In the genomic region with DNA sequence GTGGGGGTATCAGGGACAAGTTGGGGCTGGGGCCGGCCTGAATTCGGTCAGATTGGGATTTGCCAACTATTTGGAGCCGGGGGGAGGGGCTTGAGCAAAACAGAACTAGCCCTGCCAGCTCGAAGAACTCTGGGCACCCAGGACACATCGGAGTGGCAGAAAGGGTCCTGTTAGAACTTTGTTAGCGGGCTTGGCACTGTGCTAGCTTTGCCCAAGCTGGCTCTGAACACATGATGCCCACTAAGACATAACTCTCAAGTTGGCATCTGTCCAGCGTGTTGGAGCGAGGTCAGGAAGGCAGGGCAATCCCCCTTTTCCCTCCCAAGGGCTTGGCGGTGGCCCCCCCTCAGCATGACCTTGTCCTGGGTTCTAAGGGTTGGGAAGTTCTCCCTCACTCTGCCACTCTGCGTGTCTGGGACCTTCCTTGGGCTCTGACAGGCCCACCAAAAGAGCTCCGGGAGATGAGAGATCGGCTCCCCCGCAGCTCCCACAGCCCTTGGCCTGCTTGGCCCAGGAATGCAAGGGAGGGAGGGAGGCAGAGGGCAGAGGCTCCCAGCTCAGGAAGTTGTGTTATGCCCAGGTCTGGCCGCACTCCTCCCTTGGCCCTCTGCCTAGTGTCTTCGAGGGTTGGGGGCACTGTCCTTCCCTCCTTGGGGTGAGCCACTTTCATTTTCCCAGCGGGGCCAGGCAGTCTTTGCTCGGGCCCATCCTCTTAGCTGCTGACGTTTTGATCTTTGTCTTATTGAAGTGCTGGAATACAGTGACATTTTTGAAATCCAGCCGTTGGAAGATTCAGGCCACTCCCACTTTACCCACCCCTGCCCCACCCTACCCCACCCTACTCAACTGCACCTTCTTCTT, we compare ENCODE assay signal across 9 cellular contexts. TPM values are rescaled to one million over a fixed set of nuclear protein-coding genes. Genes with fewer than 3 reads are reported as not detected.
A peak's percentile ranks its signal among the peaks of the same experiment; 100 is the strongest.
DNase-seq lines count a peak whose midpoint lies in the region; ATAC-seq and TF ChIP-seq lines count a peak whose summit lies in the region.
"Had no signal": no experiment of that assay in that cellular context is flagged by ENCODE, and none has a peak within 500 bp of the region (broad histone marks: within the 10 kb centered on the region; RNA-seq: fewer than 3 reads in every experiment).

No MANE protein-coding gene starts in this region.

- no peak for ATAC-seq in HG03139 (IDR thresholded peaks at IDR 0.05; ENCODE audit: unreplicated experiment)
- no peak for ATAC-seq in GM21447 (IDR thresholded peaks at IDR 0.05; ENCODE audit: unreplicated experiment)

- no peak for DNase-seq in T-helper 1 cell
- peak; percentile 87 for DNase-seq in RPMI7951 (ENCODE audit: low read depth)
- DNase-seq in lower leg skin (ENCODE audit: low spot score in 2 of 2) = peak in 1 of 2 donors; percentile 94

- WGBS in lower leg skin, 2 donors = 1 to 2% methylated on average over 19 of the region's 19 CpGs

- H3K36me3 Mint-ChIP-seq in T-helper 1 cell treated with Interleukin-12 subunit alpha and Interleukin-12 subunit beta and Interleukin-4 antibody, amounts not matched to agents 30 μg/mL and 1 μg/mL, for 36 hours (ENCODE audit: low read depth) = no peaks in the 10 kb centered on the region
- peaks cover 62% of the 10 kb centered on the region for H3K36me3 Mint-ChIP-seq in dendritic cell treated with granulocyte-macrophage colony-stimulating factor and Interleukin-4, amounts not matched to agents 40 ng/mL and 50 ng/mL, for 4 days (ENCODE audit: low read depth)

- peak overlapping the region; percentile 100 for H3K4me3 ChIP-seq in lower leg skin (ENCODE audit: low read depth, poor library complexity, severe bottlenecking)

- no peaks in the 10 kb centered on the region for H3K9me3 Mint-ChIP-seq in T-helper 1 cell treated with Interleukin-12 subunit alpha and Interleukin-12 subunit beta and Interleukin-4 antibody, amounts not matched to agents 30 μg/mL and 1 μg/mL, for 36 hours
- H3K9me3 Mint-ChIP-seq in dendritic cell treated with granulocyte-macrophage colony-stimulating factor and Interleukin-4, amounts not matched to agents 40 ng/mL and 50 ng/mL, for 4 days = no peaks in the 10 kb centered on the region

- peak overlapping the region; percentile 96 for H3K27ac ChIP-seq in temporal lobe (ENCODE audit: low read depth, low read length)

- intact Hi-C loops in dendritic cell treated with granulocyte-macrophage colony-stimulating factor and Interleukin-4, amounts not matched to agents 40 ng/mL and 50 ng/mL, for 4 days (cut with micrococcal nuclease) = no loop called here
- intact Hi-C loops in lower leg skin (cut with DNase I; ENCODE audit: low total_unique reads) = no loop called here

- peak overlapping the region; percentile 62 for H3K27ac Mint-ChIP-seq in T-helper 1 cell treated with Interleukin-12 subunit alpha and Interleukin-12 subunit beta and Interleukin-4 antibody, amounts not matched to agents 30 μg/mL and 1 μg/mL, for 36 hours
- H3K27ac Mint-ChIP-seq in dendritic cell treated with granulocyte-macrophage colony-stimulating factor and Interleukin-4, amounts not matched to agents 40 ng/mL and 50 ng/mL, for 4 days = peak overlapping the region; percentile 98

- peaks cover 26% of the 10 kb centered on the region for H3K4me1 Mint-ChIP-seq in T-helper 1 cell treated with Interleukin-12 subunit alpha and Interleukin-12 subunit beta and Interleukin-4 antibody, amounts not matched to agents 30 μg/mL and 1 μg/mL, for 36 hours (ENCODE audit: low read depth)
- peaks cover 70% of the 10 kb centered on the region for H3K4me1 Mint-ChIP-seq in dendritic cell treated with granulocyte-macrophage colony-stimulating factor and Interleukin-4, amounts not matched to agents 40 ng/mL and 50 ng/mL, for 4 days (ENCODE audit: low read depth)

- peak overlapping the region; percentile 83 for H3K4me3 Mint-ChIP-seq in T-helper 1 cell treated with Interleukin-12 subunit alpha and Interleukin-12 subunit beta and Interleukin-4 antibody, amounts not matched to agents 30 μg/mL and 1 μg/mL, for 36 hours
- H3K4me3 Mint-ChIP-seq in dendritic cell treated with granulocyte-macrophage colony-stimulating factor and Interleukin-4, amounts not matched to agents 40 ng/mL and 50 ng/mL, for 4 days = peak overlapping the region; percentile 95

- no peak for TF ChIP-seq CTCF in lower leg skin (IDR thresholded peaks at IDR 0.05)

- no peak for TF ChIP-seq POLR2A in lower leg skin (IDR thresholded peaks at IDR 0.05)

- peaks cover 61% of the 10 kb centered on the region for H3K27me3 Mint-ChIP-seq in T-helper 1 cell treated with Interleukin-12 subunit alpha and Interleukin-12 subunit beta and Interleukin-4 antibody, amounts not matched to agents 30 μg/mL and 1 μg/mL, for 36 hours (ENCODE audit: low read depth)
- peaks cover 21% of the 10 kb centered on the region for H3K27me3 Mint-ChIP-seq in dendritic cell treated with granulocyte-macrophage colony-stimulating factor and Interleukin-4, amounts not matched to agents 40 ng/mL and 50 ng/mL, for 4 days

RNA-seq across cellular contexts. Expression of gene LMNA, which starts 1.2 kb away (rescaled TPM):
- 919 and 1,055 TPM in 2 replicates for total RNA-seq in RPMI7951 (2014; rRNA removed; shearing (Covaris generic))
- total RNA-seq in lower leg skin (100 to 1,000 TPM; 530 to 611 (median 555) TPM), temporal lobe (20.4 TPM)

RNA-seq across cellular contexts. Expression of gene MEX3A, which starts 33.5 kb away (rescaled TPM):
- 2.1 and 2.4 TPM in 2 replicates for total RNA-seq in RPMI7951 (2014; rRNA removed; shearing (Covaris generic))
- 1 to 10 TPM in 1 of 4 donors, under 1 TPM in 3; 0.21 to 1.1 (median 0.67) TPM for total RNA-seq in lower leg skin
- total RNA-seq in temporal lobe = 44.0 TPM

RNA-seq across cellular contexts. Expression of gene SEMA4A, which starts 37.6 kb away (rescaled TPM):
- 0.20 and 0.36 TPM in 2 replicates for total RNA-seq in RPMI7951 (2014; rRNA removed; shearing (Covaris generic))
- total RNA-seq in lower leg skin = 10 to 100 TPM; 30.5 to 45.4 (median 41.4) TPM
- total RNA-seq in temporal lobe = 24.8 TPM

RNA-seq across cellular contexts. Expression of gene RAB25, which starts 54.8 kb away (rescaled TPM):
- total RNA-seq in RPMI7951 (2014; rRNA removed; shearing (Covaris generic)) = not detected in 2 replicates
- total RNA-seq in lower leg skin = 100 to 1,000 TPM; 211 to 281 (median 251) TPM
- total RNA-seq in temporal lobe = not detected
- total RNA-seq: frontal cortex had no signal

Comparison
In these comparisons a context has a peak if more than half of its experiments do, and no peak if none do; other contexts are left out.
1. RNA of gene LMNA, which starts 1.2 kb away (total RNA-seq): 919 to 1,055 TPM in RPMI7951 and 530 to 611 TPM in lower leg skin; 20.4 TPM in temporal lobe (single experiment); every median in the first group is over 10 times any median in the second.
2. RNA of gene MEX3A, which starts 33.5 kb away (total RNA-seq): 44.0 TPM in temporal lobe (single experiment); 2.1 to 2.4 TPM in RPMI7951 and 0.21 to 1.1 TPM in lower leg skin; every median in the first group is over 10 times any median in the second.
3. RNA of gene SEMA4A, which starts 37.6 kb away (total RNA-seq): 30.5 to 45.4 TPM in lower leg skin and 24.8 TPM in temporal lobe (single experiment); 0.20 to 0.36 TPM in RPMI7951; every median in the first group is over 10 times any median in the second.